20 cellular contexts compared by ENCODE assay signal in the genomic region with DNA sequence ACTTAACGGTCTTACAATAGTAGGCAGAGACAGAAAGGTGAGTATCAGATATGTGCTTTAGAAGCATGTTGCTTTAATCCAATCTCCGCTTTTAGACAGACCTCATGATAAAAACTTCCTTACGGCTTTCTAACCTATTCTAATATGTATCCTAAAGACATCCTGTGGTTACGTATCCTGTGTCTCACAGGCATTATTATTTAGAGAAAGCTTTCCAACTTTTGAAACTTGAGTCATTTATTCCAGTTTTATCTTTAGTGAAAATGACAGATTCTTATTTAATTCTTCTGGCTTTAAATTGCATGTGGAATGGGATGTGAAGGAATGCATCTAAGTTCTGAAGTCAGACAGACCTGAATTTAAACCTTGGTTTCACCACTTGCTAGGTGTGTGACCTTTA.
DNase-seq lines count a peak whose midpoint lies in the region; ATAC-seq and TF ChIP-seq lines count a peak whose summit lies in the region.
"Had no signal": no experiment of that assay in that cellular context is flagged by ENCODE, and none has a peak within 500 bp of the region (broad histone marks: within the 10 kb centered on the region; RNA-seq: fewer than 3 reads in every experiment).

No MANE protein-coding gene starts in this region.

- H3K4me3 Mint-ChIP-seq in activated naive CD4-positive, alpha-beta T cell treated with anti-CD3 and anti-CD28 coated beads for 36 hours = no peak overlapping the region
- H3K4me3 Mint-ChIP-seq: CD4-positive, alpha-beta T cell; GM23338 had no signal

- H3K27me3 Mint-ChIP-seq in activated naive CD4-positive, alpha-beta T cell treated with anti-CD3 and anti-CD28 coated beads for 36 hours (ENCODE audit: low read depth) = no peaks in the 10 kb centered on the region
- H3K27me3 Mint-ChIP-seq: CD4-positive, alpha-beta T cell had no signal

- peak; percentile 9 for DNase-seq in HCEC 1CT
- DNase-seq in fibroblast of gingiva (ENCODE audit: low read depth) = peak; percentile 7
- no peak for DNase-seq in activated naive CD4-positive, alpha-beta T cell treated with anti-CD3 and anti-CD28 coated beads for 36 hours
- DNase-seq: ACHN; Caco-2; CD4-positive, alpha-beta T cell; DMS153; NCI-H1417; NCI-H187; NCI-H2227 treated with DMSO at 0.1 percent for 48 hours; NCI-H510A treated with DMSO at 0.1 percent for 48 hours; NCI-H82; T-cell had no signal

- H3K27me3 ChIP-seq in BLaER1 = no peaks in the 10 kb centered on the region

- H3K4me2 ChIP-seq in BLaER1 = peak overlapping the region; percentile 65
- H3K4me2 ChIP-seq: GM23338 had no signal

- H3K27ac ChIP-seq in BLaER1 = no peak overlapping the region; the same call in 1 of the 2 replicates
- H3K27ac ChIP-seq in VCaP = peak overlapping the region; percentile 71

- H3K9me3 ChIP-seq in BLaER1 = peaks cover 40% of the 10 kb centered on the region
- H3K9me3 ChIP-seq: Caco-2 had no signal

- peaks cover 24% of the 10 kb centered on the region for H3K4me1 Mint-ChIP-seq in activated naive CD4-positive, alpha-beta T cell treated with anti-CD3 and anti-CD28 coated beads for 36 hours (ENCODE audit: low read depth)
- H3K4me1 Mint-ChIP-seq: GM23338 had no signal

- peaks cover 6% of the 10 kb centered on the region for H3K36me3 Mint-ChIP-seq in activated naive CD4-positive, alpha-beta T cell treated with anti-CD3 and anti-CD28 coated beads for 36 hours (ENCODE audit: low read depth)
- H3K36me3 Mint-ChIP-seq: T-cell had no signal

- H4K20me1 ChIP-seq in BLaER1 = no peaks in the 10 kb centered on the region

- no peak overlapping the region for H3K27ac Mint-ChIP-seq in activated naive CD4-positive, alpha-beta T cell treated with anti-CD3 and anti-CD28 coated beads for 36 hours
- H3K27ac Mint-ChIP-seq: CD4-positive, alpha-beta T cell; GM23338; T-cell had no signal

- CTCF ChIA-PET in activated naive CD4-positive, alpha-beta T cell treated with anti-CD3 and anti-CD28 coated beads for 36 hours (lab: Charles Lee) = interaction anchor here (0.7 to 1.0 kb wide), 2 partner anchors 105 to 243 kb away, joined by 3 to 5 read pairs; no protein-coding TSS in a partner anchor

- intact Hi-C loops in activated naive CD4-positive, alpha-beta T cell treated with anti-CD3 and anti-CD28 coated beads for 36 hours (cut with micrococcal nuclease) = loop anchor here (1.0 kb wide), 1 partner anchor 24 kb away; no protein-coding TSS in a partner anchor

- ATAC-seq in HG03175 (IDR thresholded peaks at IDR 0.05; ENCODE audit: unreplicated experiment) = no peak
- ATAC-seq in GM19463 (IDR thresholded peaks at IDR 0.05; ENCODE audit: unreplicated experiment) = no peak
- ATAC-seq: GM12878, GM23338, HCT116 had no signal

- no peak overlapping the region for H3K4me3 ChIP-seq in BLaER1
- H3K4me3 ChIP-seq: GM12878, GM23338 had no signal

- TF ChIP-seq CTCF in VCaP (conservative IDR thresholded peaks at IDR 0.05) = no peak

- peaks cover 30% of the 10 kb centered on the region for H3K4me1 ChIP-seq in BLaER1
- H3K4me1 ChIP-seq: Caco-2 had no signal

- H3K9me3 Mint-ChIP-seq in activated naive CD4-positive, alpha-beta T cell treated with anti-CD3 and anti-CD28 coated beads for 36 hours = peaks cover 7% of the 10 kb centered on the region
- H3K9me3 Mint-ChIP-seq: CD4-positive, alpha-beta T cell had no signal

- no peaks in the 10 kb centered on the region for H3K36me3 ChIP-seq in BLaER1

- H3K9ac ChIP-seq in BLaER1 = no peak overlapping the region
